Comparison of ENCODE assay signal across 1 cellular context in the genomic region with DNA sequence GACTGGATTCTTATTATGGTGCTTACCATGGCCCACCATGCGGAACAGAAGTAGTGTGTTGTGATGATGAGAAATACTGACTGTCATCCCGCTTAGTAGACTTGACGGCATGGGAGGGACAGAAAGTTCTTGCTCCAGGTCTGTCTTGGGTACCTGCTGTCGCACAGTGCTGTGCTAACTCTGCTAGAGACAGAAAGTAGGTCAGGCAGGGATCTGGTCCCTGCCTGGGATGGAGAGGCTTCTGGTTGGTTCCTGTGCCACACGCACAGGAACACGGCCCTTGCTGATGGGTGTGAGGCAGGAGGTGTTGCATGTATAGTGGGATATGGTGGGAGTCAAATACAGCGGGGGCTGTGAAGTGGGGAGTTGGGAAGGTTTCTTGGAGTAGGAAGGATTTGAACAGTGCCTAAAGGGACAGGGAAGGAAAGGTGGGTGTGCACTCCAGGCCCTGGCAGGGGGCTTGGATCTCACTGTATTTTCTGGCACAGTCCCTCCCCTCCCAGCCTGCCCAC.
TF ChIP-seq lines count a peak whose summit lies in the region.

No MANE protein-coding gene starts in this region.

TF ChIP-seq in K562, 482 proteins besides CTCF, POLR2A, EP300 and RAD21 (continued from another document):
- TF ChIP-seq, protein P1, sequence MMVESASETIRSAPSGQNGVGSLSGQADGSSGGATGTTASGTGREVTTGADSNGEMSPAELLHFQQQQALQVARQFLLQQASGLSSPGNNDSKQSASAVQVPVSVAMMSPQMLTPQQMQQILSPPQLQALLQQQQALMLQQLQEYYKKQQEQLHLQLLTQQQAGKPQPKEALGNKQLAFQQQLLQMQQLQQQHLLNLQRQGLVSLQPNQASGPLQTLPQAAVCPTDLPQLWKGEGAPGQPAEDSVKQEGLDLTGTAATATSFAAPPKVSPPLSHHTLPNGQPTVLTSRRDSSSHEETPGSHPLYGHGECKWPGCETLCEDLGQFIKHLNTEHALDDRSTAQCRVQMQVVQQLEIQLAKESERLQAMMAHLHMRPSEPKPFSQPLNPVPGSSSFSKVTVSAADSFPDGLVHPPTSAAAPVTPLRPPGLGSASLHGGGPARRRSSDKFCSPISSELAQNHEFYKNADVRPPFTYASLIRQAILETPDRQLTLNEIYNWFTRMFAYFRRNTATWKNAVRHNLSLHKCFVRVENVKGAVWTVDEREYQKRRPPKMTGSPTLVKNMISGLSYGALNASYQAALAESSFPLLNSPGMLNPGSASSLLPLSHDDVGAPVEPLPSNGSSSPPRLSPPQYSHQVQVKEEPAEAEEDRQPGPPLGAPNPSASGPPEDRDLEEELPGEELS (CRISPR knock-in tag; IDR thresholded peaks at IDR 0.05; ENCODE audit: borderline replicate concordance) = no peak
- TF ChIP-seq MEIS2 (IDR thresholded peaks at IDR 0.05; ENCODE audit: partially characterized antibody) (no peak), ZNF140 (CRISPR knock-in tag; IDR thresholded peaks at IDR 0.05) (no peak), ETS1 (conservative IDR thresholded peaks at IDR 0.05; ENCODE audit: control insufficient read depth, low read depth, low read length) (no peak), EGR1 (conservative IDR thresholded peaks at IDR 0.05) (no peak), KDM4B (IDR thresholded peaks at IDR 0.05; ENCODE audit: borderline replicate concordance in 2 of 2, low read depth in 1 of 2) (no peak), MCM2 (IDR thresholded peaks at IDR 0.05; ENCODE audit: low read depth) (no peak)
